1 cellular context compared by ENCODE assay signal in genomic region chr22:36398602-36399472, GRCh38.
TF ChIP-seq lines count a peak whose summit lies in the region.

No MANE protein-coding gene starts in this region.

TF ChIP-seq in HepG2, 621 proteins besides CTCF, POLR2A, EP300 and RAD21 (continued from another document and continues in another):
- TF ChIP-seq, protein P1, sequence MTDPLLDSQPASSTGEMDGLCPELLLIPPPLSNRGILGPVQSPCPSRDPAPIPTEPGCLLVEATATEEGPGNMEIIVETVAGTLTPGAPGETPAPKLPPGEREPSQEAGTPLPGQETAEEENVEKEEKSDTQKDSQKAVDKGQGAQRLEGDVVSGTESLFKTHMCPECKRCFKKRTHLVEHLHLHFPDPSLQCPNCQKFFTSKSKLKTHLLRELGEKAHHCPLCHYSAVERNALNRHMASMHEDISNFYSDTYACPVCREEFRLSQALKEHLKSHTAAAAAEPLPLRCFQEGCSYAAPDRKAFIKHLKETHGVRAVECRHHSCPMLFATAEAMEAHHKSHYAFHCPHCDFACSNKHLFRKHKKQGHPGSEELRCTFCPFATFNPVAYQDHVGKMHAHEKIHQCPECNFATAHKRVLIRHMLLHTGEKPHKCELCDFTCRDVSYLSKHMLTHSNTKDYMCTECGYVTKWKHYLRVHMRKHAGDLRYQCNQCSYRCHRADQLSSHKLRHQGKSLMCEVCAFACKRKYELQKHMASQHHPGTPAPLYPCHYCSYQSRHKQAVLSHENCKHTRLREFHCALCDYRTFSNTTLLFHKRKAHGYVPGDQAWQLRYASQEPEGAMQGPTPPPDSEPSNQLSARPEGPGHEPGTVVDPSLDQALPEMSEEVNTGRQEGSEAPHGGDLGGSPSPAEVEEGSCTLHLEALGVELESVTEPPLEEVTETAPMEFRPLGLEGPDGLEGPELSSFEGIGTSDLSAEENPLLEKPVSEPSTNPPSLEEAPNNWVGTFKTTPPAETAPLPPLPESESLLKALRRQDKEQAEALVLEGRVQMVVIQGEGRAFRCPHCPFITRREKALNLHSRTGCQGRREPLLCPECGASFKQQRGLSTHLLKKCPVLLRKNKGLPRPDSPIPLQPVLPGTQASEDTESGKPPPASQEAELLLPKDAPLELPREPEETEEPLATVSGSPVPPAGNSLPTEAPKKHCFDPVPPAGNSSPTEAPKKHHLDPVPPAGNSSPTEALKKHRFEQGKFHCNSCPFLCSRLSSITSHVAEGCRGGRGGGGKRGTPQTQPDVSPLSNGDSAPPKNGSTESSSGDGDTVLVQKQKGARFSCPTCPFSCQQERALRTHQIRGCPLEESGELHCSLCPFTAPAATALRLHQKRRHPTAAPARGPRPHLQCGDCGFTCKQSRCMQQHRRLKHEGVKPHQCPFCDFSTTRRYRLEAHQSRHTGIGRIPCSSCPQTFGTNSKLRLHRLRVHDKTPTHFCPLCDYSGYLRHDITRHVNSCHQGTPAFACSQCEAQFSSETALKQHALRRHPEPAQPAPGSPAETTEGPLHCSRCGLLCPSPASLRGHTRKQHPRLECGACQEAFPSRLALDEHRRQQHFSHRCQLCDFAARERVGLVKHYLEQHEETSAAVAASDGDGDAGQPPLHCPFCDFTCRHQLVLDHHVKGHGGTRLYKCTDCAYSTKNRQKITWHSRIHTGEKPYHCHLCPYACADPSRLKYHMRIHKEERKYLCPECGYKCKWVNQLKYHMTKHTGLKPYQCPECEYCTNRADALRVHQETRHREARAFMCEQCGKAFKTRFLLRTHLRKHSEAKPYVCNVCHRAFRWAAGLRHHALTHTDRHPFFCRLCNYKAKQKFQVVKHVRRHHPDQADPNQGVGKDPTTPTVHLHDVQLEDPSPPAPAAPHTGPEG (CRISPR knock-in tag; IDR thresholded peaks at IDR 0.05), result no peak
- no peak for TF ChIP-seq IKZF4 (CRISPR knock-in tag; IDR thresholded peaks at IDR 0.05; ENCODE audit: borderline replicate concordance, low read depth, not compliant biosample characterization)
- TF ChIP-seq ZNF644 (CRISPR knock-in tag; IDR thresholded peaks at IDR 0.05; ENCODE audit: low read depth), result peak; percentile 38; the same call in 1 of the 2 replicates
- no peak for TF ChIP-seq MZF1 (CRISPR knock-in tag; IDR thresholded peaks at IDR 0.05; ENCODE audit: borderline replicate concordance)
- TF ChIP-seq HOXA3 (CRISPR knock-in tag; IDR thresholded peaks at IDR 0.05), result peak; percentile 28; the same call in 1 of the 2 replicates
- peak; percentile 35; the same call in 1 of the 2 replicates for TF ChIP-seq BCL6 (CRISPR knock-in tag; IDR thresholded peaks at IDR 0.05)
- no peak for TF ChIP-seq ZNF83 (CRISPR knock-in tag; IDR thresholded peaks at IDR 0.05; ENCODE audit: borderline replicate concordance)
- TF ChIP-seq RXRA (CRISPR knock-in tag; IDR thresholded peaks at IDR 0.05), result peak; percentile 33; the same call in 1 of the 2 replicates
- TF ChIP-seq ZSCAN9 (CRISPR knock-in tag; IDR thresholded peaks at IDR 0.05; ENCODE audit: borderline replicate concordance), result no peak
- peak; percentile 26; the same call in 1 of the 2 replicates for TF ChIP-seq TBX2 (CRISPR knock-in tag; IDR thresholded peaks at IDR 0.05; ENCODE audit: borderline replicate concordance)
- no peak for TF ChIP-seq ZNF430 (CRISPR knock-in tag; IDR thresholded peaks at IDR 0.05)
- TF ChIP-seq TOE1 (CRISPR knock-in tag; IDR thresholded peaks at IDR 0.05), result no peak
- no peak for TF ChIP-seq ZNF276 (CRISPR knock-in tag; IDR thresholded peaks at IDR 0.05; ENCODE audit: low read depth)
- TF ChIP-seq ZNF263 (CRISPR knock-in tag; IDR thresholded peaks at IDR 0.05), result no peak
- TF ChIP-seq, protein P2, sequence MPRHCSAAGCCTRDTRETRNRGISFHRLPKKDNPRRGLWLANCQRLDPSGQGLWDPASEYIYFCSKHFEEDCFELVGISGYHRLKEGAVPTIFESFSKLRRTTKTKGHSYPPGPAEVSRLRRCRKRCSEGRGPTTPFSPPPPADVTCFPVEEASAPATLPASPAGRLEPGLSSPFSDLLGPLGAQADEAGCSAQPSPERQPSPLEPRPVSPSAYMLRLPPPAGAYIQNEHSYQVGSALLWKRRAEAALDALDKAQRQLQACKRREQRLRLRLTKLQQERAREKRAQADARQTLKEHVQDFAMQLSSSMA (CRISPR knock-in tag; IDR thresholded peaks at IDR 0.05), result no peak
- 0 out of 2 replicates have a peak, but pooled peaks have one; percentile 19 for TF ChIP-seq PATZ1 (CRISPR knock-in tag; IDR thresholded peaks at IDR 0.05)
- no peak for TF ChIP-seq SNAPC4 (CRISPR knock-in tag; IDR thresholded peaks at IDR 0.05)
- no peak for TF ChIP-seq ZNF570 (CRISPR knock-in tag; IDR thresholded peaks at IDR 0.05; ENCODE audit: borderline replicate concordance)
- TF ChIP-seq, protein P3, sequence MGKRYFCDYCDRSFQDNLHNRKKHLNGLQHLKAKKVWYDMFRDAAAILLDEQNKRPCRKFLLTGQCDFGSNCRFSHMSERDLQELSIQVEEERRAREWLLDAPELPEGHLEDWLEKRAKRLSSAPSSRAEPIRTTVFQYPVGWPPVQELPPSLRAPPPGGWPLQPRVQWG (CRISPR knock-in tag; IDR thresholded peaks at IDR 0.05; ENCODE audit: borderline replicate concordance, low read depth), result no peak
- TF ChIP-seq KDM2A (CRISPR knock-in tag; IDR thresholded peaks at IDR 0.05; ENCODE audit: borderline replicate concordance, low read depth), result no peak
- TF ChIP-seq ZNF326 (CRISPR knock-in tag; IDR thresholded peaks at IDR 0.05; ENCODE audit: borderline replicate concordance), result no peak
- no peak for TF ChIP-seq ZNF552 (CRISPR knock-in tag; IDR thresholded peaks at IDR 0.05; ENCODE audit: borderline replicate concordance)
- TF ChIP-seq, protein P4, sequence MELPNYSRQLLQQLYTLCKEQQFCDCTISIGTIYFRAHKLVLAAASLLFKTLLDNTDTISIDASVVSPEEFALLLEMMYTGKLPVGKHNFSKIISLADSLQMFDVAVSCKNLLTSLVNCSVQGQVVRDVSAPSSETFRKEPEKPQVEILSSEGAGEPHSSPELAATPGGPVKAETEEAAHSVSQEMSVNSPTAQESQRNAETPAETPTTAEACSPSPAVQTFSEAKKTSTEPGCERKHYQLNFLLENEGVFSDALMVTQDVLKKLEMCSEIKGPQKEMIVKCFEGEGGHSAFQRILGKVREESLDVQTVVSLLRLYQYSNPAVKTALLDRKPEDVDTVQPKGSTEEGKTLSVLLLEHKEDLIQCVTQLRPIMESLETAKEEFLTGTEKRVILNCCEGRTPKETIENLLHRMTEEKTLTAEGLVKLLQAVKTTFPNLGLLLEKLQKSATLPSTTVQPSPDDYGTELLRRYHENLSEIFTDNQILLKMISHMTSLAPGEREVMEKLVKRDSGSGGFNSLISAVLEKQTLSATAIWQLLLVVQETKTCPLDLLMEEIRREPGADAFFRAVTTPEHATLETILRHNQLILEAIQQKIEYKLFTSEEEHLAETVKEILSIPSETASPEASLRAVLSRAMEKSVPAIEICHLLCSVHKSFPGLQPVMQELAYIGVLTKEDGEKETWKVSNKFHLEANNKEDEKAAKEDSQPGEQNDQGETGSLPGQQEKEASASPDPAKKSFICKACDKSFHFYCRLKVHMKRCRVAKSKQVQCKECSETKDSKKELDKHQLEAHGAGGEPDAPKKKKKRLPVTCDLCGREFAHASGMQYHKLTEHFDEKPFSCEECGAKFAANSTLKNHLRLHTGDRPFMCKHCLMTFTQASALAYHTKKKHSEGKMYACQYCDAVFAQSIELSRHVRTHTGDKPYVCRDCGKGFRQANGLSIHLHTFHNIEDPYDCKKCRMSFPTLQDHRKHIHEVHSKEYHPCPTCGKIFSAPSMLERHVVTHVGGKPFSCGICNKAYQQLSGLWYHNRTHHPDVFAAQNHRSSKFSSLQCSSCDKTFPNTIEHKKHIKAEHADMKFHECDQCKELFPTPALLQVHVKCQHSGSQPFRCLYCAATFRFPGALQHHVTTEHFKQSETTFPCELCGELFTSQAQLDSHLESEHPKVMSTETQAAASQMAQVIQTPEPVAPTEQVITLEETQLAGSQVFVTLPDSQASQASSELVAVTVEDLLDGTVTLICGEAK (IDR thresholded peaks at IDR 0.05), result no peak
- TF ChIP-seq, protein P4 (CRISPR knock-in tag; IDR thresholded peaks at IDR 0.05), result no peak
- TF ChIP-seq ZMYM3 (CRISPR knock-in tag; IDR thresholded peaks at IDR 0.05), result peak; percentile 86
- TF ChIP-seq CC2D1A (CRISPR knock-in tag; IDR thresholded peaks at IDR 0.05), result no peak
- TF ChIP-seq PHB2 (IDR thresholded peaks at IDR 0.05; ENCODE audit: partially characterized antibody), result no peak
- peak; percentile 63 for TF ChIP-seq HNF4A (CRISPR knock-in tag; IDR thresholded peaks at IDR 0.05)
